Comparison of ENCODE assay signal across 26 cellular contexts in the genomic region with DNA sequence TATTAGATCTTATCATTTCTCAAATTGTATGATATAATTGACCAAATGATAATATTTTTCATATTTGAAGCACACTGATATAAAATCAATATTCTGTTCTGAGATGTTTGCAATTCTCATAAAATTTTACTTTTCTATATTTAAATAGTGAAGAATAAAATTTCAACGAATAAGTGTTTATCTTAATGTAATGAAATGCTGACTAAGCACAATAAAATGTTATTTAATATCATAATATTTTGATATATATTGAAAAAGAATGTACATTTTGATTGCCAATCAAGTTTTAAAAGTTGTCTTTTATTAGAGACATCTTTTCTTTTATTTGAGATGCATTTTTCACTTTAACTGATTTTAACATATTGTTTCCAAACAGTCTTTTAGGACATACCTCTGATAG.
"Had no signal": no experiment of that assay in that cellular context is flagged by ENCODE, and none has a peak within 500 bp of the region (broad histone marks: within the 10 kb centered on the region; RNA-seq: fewer than 3 reads in every experiment).

No MANE protein-coding gene starts in this region.

- H3K9ac ChIP-seq: neural progenitor cell had no signal

- H3K4me1 ChIP-seq: colonic mucosa, esophagus muscularis mucosa, heart right ventricle, neural progenitor cell, prostate gland, right atrium auricular region, sigmoid colon, spleen, tibial nerve, upper lobe of left lung had no signal

- H3K27me3 ChIP-seq: colonic mucosa, esophagus muscularis mucosa, foreskin keratinocyte, heart right ventricle, neural progenitor cell, right atrium auricular region, sigmoid colon, spleen, tibial nerve, upper lobe of left lung had no signal

- H3K4me3 ChIP-seq: colonic mucosa, esophagus muscularis mucosa, heart right ventricle, mucosa of descending colon, neural progenitor cell, prostate gland, right atrium auricular region, sigmoid colon, spleen, thoracic aorta, tibial nerve, upper lobe of left lung had no signal

- DNase-seq: colonic mucosa; effector CD8-positive, alpha-beta T cell; endodermal cell; glutamatergic neuron; heart right ventricle; hippocampal formation; islet precursor cell; mesenchymal stem cell; mucosa of descending colon; naive B cell; sigmoid colon; spleen; stimulated activated CD4-positive, alpha-beta T cell treated with anti-CD3 and anti-CD28 coated beads, Interleukin-15, amount 100 ng/mL, for 24 hours; stimulated activated CD4-positive, alpha-beta T cell treated with anti-CD3 and anti-CD28 coated beads, Interleukin-2, amount 100 ng/mL, for 48 hours; stimulated activated naive B cell treated with anti-CD40 and anti-IgM and Interleukin-4, amounts not matched to agents 10 μg/mL and 1 μg/mL and 100 μg/mL, for 72 hours; upper lobe of left lung had no signal

- H3K4me2 ChIP-seq: neural progenitor cell had no signal

- FAIRE-seq: endothelial cell of umbilical vein, urothelium cell line had no signal

- H3K9me3 ChIP-seq: colonic mucosa, esophagus muscularis mucosa, mucosa of descending colon, prostate gland, right atrium auricular region, sigmoid colon, spleen, thoracic aorta, tibial nerve, upper lobe of left lung had no signal

- ATAC-seq: heart right ventricle; left lobe of liver; mucosa of descending colon; stimulated activated naive B cell treated with anti-CD40 and anti-IgM and Interleukin-4, amounts not matched to agents 10 μg/mL and 1 μg/mL and 100 μg/mL, for 72 hours had no signal

- H3K27ac ChIP-seq: colonic mucosa, esophagus muscularis mucosa, foreskin keratinocyte, heart right ventricle, neural progenitor cell, prostate gland, right atrium auricular region, sigmoid colon, spleen, thoracic aorta, tibial nerve, upper lobe of left lung had no signal

- H3K36me3 ChIP-seq: colonic mucosa, esophagus muscularis mucosa, heart right ventricle, neural progenitor cell, prostate gland, right atrium auricular region, sigmoid colon, spleen, thoracic aorta, tibial nerve, upper lobe of left lung had no signal
